8 cellular contexts compared by ENCODE assay signal in the genomic region with DNA sequence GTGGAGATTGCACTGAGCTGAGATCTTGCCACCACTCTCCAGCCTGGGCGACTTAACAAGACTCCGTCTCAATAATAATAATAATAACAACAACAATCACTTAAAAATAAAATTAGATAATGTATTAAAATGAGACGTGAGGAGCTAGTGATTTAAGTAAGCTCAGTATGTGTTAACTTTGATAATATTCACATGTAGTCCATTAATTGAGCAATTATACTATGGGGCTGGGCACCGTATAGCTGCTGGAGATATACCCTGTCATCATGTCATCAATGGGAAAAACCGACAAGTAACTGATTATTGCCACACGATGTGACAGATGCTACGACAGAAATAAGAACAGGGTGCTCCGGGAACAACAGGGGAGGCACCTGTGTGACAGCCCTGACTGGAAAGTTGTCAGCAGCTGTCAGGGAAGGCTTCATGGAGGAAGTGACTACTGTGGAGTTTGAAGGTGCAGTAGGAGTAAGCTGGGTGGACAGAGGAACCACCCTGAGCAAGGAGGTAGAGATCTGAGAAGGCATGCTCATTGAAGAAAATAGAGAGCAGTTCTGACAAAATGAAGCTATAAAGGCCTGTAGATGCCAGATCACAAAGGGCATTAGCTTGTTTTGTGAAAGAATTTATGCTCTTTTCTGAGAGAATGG. TPM values are rescaled to one million over a fixed set of nuclear protein-coding genes. Genes with fewer than 3 reads are reported as not detected.
DNase-seq lines count a peak whose midpoint lies in the region; ATAC-seq and TF ChIP-seq lines count a peak whose summit lies in the region.

No MANE protein-coding gene starts in this region.

- H3K4me1 Mint-ChIP-seq in chondrocyte (ENCODE audit: low read depth) (peaks cover 29% of the 10 kb centered on the region), nephron (peaks cover 35% of the 10 kb centered on the region)

- peak overlapping the region; percentile 100 for H3K4me3 Mint-ChIP-seq in chondrocyte (ENCODE audit: unreplicated experiment)
- H3K4me3 Mint-ChIP-seq in nephron = peak overlapping the region; percentile 97 to 100 (median 98)

- H3K4me1 ChIP-seq in BLaER1 treated with 17β-estradiol and CSF1 and Interleukin-3, amounts not matched to agents 10 nM and 100 nM = peaks cover 20 to 39% (median 30%) of the 10 kb centered on the region in 10 experiments

- peaks cover 5 to 27% (median 11%) of the 10 kb centered on the region in 11 experiments; a peak in 14 of 22 replicates for H4K20me1 ChIP-seq in BLaER1 treated with 17β-estradiol and CSF1 and Interleukin-3, amounts not matched to agents 10 nM and 100 nM

- H3K9me3 ChIP-seq in BLaER1 treated with 17β-estradiol and CSF1 and Interleukin-3, amounts not matched to agents 10 nM and 100 nM (replicated peaks in 1 of 11) = no peaks in the 10 kb centered on the region

- ATAC-seq in HG02610 (IDR thresholded peaks at IDR 0.05; ENCODE audit: unreplicated experiment) (no peak), HG03196 (IDR thresholded peaks at IDR 0.05; ENCODE audit: unreplicated experiment) (no peak), HG03135 (IDR thresholded peaks at IDR 0.05; ENCODE audit: unreplicated experiment) (no peak), GM21619 (IDR thresholded peaks at IDR 0.05; ENCODE audit: unreplicated experiment) (no peak)

- peak overlapping the region; percentile 65 to 94 (median 70) for H3K4me2 ChIP-seq in BLaER1 treated with 17β-estradiol and CSF1 and Interleukin-3, amounts not matched to agents 10 nM and 100 nM

- H3K36me3 Mint-ChIP-seq in chondrocyte (ENCODE audit: low read depth) = peaks cover 1% of the 10 kb centered on the region
- H3K36me3 Mint-ChIP-seq in nephron (ENCODE audit: low read depth) = no peaks in the 10 kb centered on the region

- no peak for DNase-seq in LNCaP clone FGC (ENCODE audit: low read depth)
- DNase-seq in chondrocyte (ENCODE audit: low spot score) = no peak

- H3K27ac Mint-ChIP-seq in chondrocyte (ENCODE audit: unreplicated experiment) = peak overlapping the region; percentile 100
- peak overlapping the region; percentile 99 for H3K27ac Mint-ChIP-seq in nephron

- peak overlapping the region in 6 of 11 experiments; percentile 36 to 97 (median 56); a peak in 9 of 22 replicates for H3K27ac ChIP-seq in BLaER1 treated with 17β-estradiol and CSF1 and Interleukin-3, amounts not matched to agents 10 nM and 100 nM

- H3K4me3 ChIP-seq in BLaER1 treated with 17β-estradiol and CSF1 and Interleukin-3, amounts not matched to agents 10 nM and 100 nM = peak overlapping the region in 6 of 10 experiments; percentile 78 to 88 (median 85); a peak in 9 of 20 replicates
- H3K4me3 ChIP-seq in LNCaP clone FGC (ENCODE audit: low read depth, low read length) = peak overlapping the region; percentile 45

- peak overlapping the region; percentile 43 to 96 (median 67); a peak in 17 of 22 replicates for H3K9ac ChIP-seq in BLaER1 treated with 17β-estradiol and CSF1 and Interleukin-3, amounts not matched to agents 10 nM and 100 nM

- no peaks in the 10 kb centered on the region for H3K36me3 ChIP-seq in BLaER1 treated with 17β-estradiol and CSF1 and Interleukin-3, amounts not matched to agents 10 nM and 100 nM

- H3K9me3 Mint-ChIP-seq in chondrocyte (ENCODE audit: low read depth) (no peaks in the 10 kb centered on the region), nephron (no peaks in the 10 kb centered on the region)

- TF ChIP-seq CTCF in LNCaP clone FGC (IDR thresholded peaks at IDR 0.05; ENCODE audit: control insufficient read depth, extremely low read depth, insufficient read depth) = no peak
- no peak for TF ChIP-seq CTCF in chondrocyte (IDR thresholded peaks at IDR 0.05)
- TF ChIP-seq CTCF in nephron (IDR thresholded peaks at IDR 0.05; ENCODE audit: unreplicated experiment in 3 of 3) = no peak

- H3K27me3 Mint-ChIP-seq in chondrocyte (ENCODE audit: low read depth) (no peaks in the 10 kb centered on the region), nephron (ENCODE audit: low read depth) (no peaks in the 10 kb centered on the region)

- no peaks in the 10 kb centered on the region for H3K27me3 ChIP-seq in BLaER1 treated with 17β-estradiol and CSF1 and Interleukin-3, amounts not matched to agents 10 nM and 100 nM

RNA-seq across cellular contexts. Expression of a gene that starts 0.9 kb away (rescaled TPM):
- 46.7 to 51.8 TPM (median 51.7 TPM) in 3 replicates for total RNA-seq in chondrocyte
